1 cellular context compared by ENCODE assay signal in genomic region chr6:149925974-149926777, GRCh38.
A peak's percentile ranks its signal among the peaks of the same experiment; 100 is the strongest.
TF ChIP-seq lines count a peak whose summit lies in the region.

No MANE protein-coding gene starts in this region.

TF ChIP-seq in HepG2, 621 proteins besides CTCF, POLR2A, EP300 and RAD21 (continued from another document and continues in another):
- no peak for TF ChIP-seq ZNF280D (CRISPR knock-in tag; IDR thresholded peaks at IDR 0.05)
- TF ChIP-seq SP1 (IDR thresholded peaks at IDR 0.05), result no peak
- TF ChIP-seq SP1 (CRISPR knock-in tag; IDR thresholded peaks at IDR 0.05), result peak; percentile 9; the same call in 1 of the 2 replicates
- TF ChIP-seq ARID5B (CRISPR knock-in tag; IDR thresholded peaks at IDR 0.05), result peak; percentile 43; the same call in 1 of the 2 replicates
- 0 out of 2 replicates have a peak, but pooled peaks have one; percentile 19 for TF ChIP-seq ZNF746 (CRISPR knock-in tag; IDR thresholded peaks at IDR 0.05)
- peak; percentile 73 for TF ChIP-seq SAFB2 (CRISPR knock-in tag; IDR thresholded peaks at IDR 0.05; ENCODE audit: borderline replicate concordance, low read depth)
- TF ChIP-seq AHDC1 (CRISPR knock-in tag; IDR thresholded peaks at IDR 0.05; ENCODE audit: borderline replicate concordance), result 0 out of 2 replicates have a peak, but pooled peaks have one; percentile 50
- peak; percentile 63; the same call in 1 of the 2 replicates for TF ChIP-seq ZBTB20 (CRISPR knock-in tag; IDR thresholded peaks at IDR 0.05; ENCODE audit: borderline replicate concordance, low read depth)
- TF ChIP-seq ZNF547 (CRISPR knock-in tag; IDR thresholded peaks at IDR 0.05), result 0 out of 2 replicates have a peak, but pooled peaks have one; percentile 35
- peak; percentile 69 for TF ChIP-seq UBTF (CRISPR knock-in tag; IDR thresholded peaks at IDR 0.05)
- 0 out of 2 replicates have a peak, but pooled peaks have one; percentile 53 for TF ChIP-seq MIER2 (CRISPR knock-in tag; IDR thresholded peaks at IDR 0.05)
- peak; percentile 30; the same call in 1 of the 2 replicates for TF ChIP-seq SPEN (CRISPR knock-in tag; IDR thresholded peaks at IDR 0.05; ENCODE audit: low read depth)
- TF ChIP-seq ZNF550 (CRISPR knock-in tag; IDR thresholded peaks at IDR 0.05; ENCODE audit: borderline replicate concordance), result no peak
- TF ChIP-seq ZNF670 (CRISPR knock-in tag; IDR thresholded peaks at IDR 0.05; ENCODE audit: borderline replicate concordance), result 0 out of 2 replicates have a peak, but pooled peaks have one; percentile 58
- TF ChIP-seq PTBP1 (IDR thresholded peaks at IDR 0.05; ENCODE audit: low read depth, low read length, poor library complexity, severe bottlenecking), result no peak
- TF ChIP-seq PRDM10 (CRISPR knock-in tag; IDR thresholded peaks at IDR 0.05; ENCODE audit: low read depth), result peak; percentile 80
- no peak for TF ChIP-seq ZNF607 (CRISPR knock-in tag; IDR thresholded peaks at IDR 0.05; ENCODE audit: borderline replicate concordance)
- TF ChIP-seq CREBL2 (CRISPR knock-in tag; IDR thresholded peaks at IDR 0.05; ENCODE audit: borderline replicate concordance), result 0 out of 2 replicates have a peak, but pooled peaks have one; percentile 69
- TF ChIP-seq RBM39 (IDR thresholded peaks at IDR 0.05; ENCODE audit: low read depth, low read length, poor library complexity, severe bottlenecking), result peak; percentile 56
- TF ChIP-seq ZFY (CRISPR knock-in tag; IDR thresholded peaks at IDR 0.05), result peak; percentile 56; the same call in 1 of the 2 replicates
- 0 out of 2 replicates have a peak, but pooled peaks have one; percentile 23 for TF ChIP-seq ELF1 (CRISPR knock-in tag; IDR thresholded peaks at IDR 0.05)
- TF ChIP-seq RFXAP (CRISPR knock-in tag; IDR thresholded peaks at IDR 0.05; ENCODE audit: borderline replicate concordance), result peak; percentile 56; the same call in 1 of the 2 replicates
- no peak for TF ChIP-seq NCOA2 (CRISPR knock-in tag; IDR thresholded peaks at IDR 0.05)
- TF ChIP-seq ZNF710 (CRISPR knock-in tag; IDR thresholded peaks at IDR 0.05; ENCODE audit: borderline replicate concordance), result no peak; the same call in 1 of the 2 replicates
- TF ChIP-seq REPIN1 (CRISPR knock-in tag; IDR thresholded peaks at IDR 0.05; ENCODE audit: borderline replicate concordance, low read depth), result peak; percentile 92
- no peak for TF ChIP-seq LRRFIP1 (CRISPR knock-in tag; conservative IDR thresholded peaks at IDR 0.05)
- 0 out of 2 replicates have a peak, but pooled peaks have one; percentile 34 for TF ChIP-seq ZNF891 (CRISPR knock-in tag; IDR thresholded peaks at IDR 0.05)
